ENCODE assay signal across 8 cellular contexts in the genomic region with DNA sequence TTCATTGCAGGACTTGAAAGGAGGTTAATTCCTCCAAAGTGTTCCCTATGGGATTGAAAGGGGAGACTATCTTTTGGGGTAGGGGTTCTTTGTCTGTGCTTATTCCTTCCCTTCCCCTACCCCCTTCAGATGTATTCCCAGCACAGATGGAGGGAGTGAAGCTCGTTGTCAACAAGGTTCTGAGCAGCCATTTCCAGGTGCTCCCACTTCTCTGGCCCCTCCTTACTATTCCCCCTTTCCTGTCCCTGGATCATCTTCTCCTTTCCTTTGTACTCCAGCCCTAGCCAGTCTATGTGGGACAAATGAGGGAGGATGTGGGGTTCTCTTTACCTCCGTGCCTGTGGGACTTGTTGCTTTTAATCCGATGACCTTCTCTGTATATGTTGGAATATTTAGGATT. TPM values are rescaled to one million over a fixed set of nuclear protein-coding genes. Genes with fewer than 3 reads are reported as not detected.
DNase-seq lines count a peak whose midpoint lies in the region; ATAC-seq and TF ChIP-seq lines count a peak whose summit lies in the region.

No MANE protein-coding gene starts in this region.

- peak overlapping the region; percentile 75 for H3K9ac ChIP-seq in mucosa of stomach (ENCODE audit: low read length)

- no peaks in the 10 kb centered on the region for H3K27me3 ChIP-seq in breast epithelium
- no peaks in the 10 kb centered on the region for H3K27me3 ChIP-seq in mucosa of stomach (ENCODE audit: control insufficient read depth, insufficient read depth, low read length)

- peak overlapping the region; percentile 89 for H3K4me3 ChIP-seq in AG09309 (ENCODE audit: control insufficient read depth, low read depth, low read length)
- peak overlapping the region; percentile 98 for H3K4me3 ChIP-seq in Jurkat, Clone E6-1 (ENCODE audit: low read length)
- peak overlapping the region; percentile 62 to 83 (median 67) for H3K4me3 ChIP-seq in breast epithelium
- peak overlapping the region; percentile 93 for H3K4me3 ChIP-seq in mucosa of stomach (ENCODE audit: low read length)
- H3K4me3 ChIP-seq in lower leg skin (ENCODE audit: low read depth, poor library complexity, severe bottlenecking): no peak overlapping the region

- TF ChIP-seq CTCF in AG09309 (IDR thresholded peaks at IDR 0.05; ENCODE audit: control insufficient read depth, insufficient read depth, low read depth, low read length, missing control alignments) (no peak), breast epithelium (IDR thresholded peaks at IDR 0.05) (no peak), lower leg skin (IDR thresholded peaks at IDR 0.05) (no peak)

- no peaks in the 10 kb centered on the region for H3K36me3 ChIP-seq in breast epithelium
- no peaks in the 10 kb centered on the region for H3K36me3 ChIP-seq in mucosa of stomach (ENCODE audit: control insufficient read depth, insufficient read depth, low read length)

- intact Hi-C loops in breast epithelium (cut with DNase I; ENCODE audit: low total_unique reads) (loop anchor here (10.0 kb wide), 1 partner anchor 158 kb away; no protein-coding TSS in a partner anchor), lower leg skin (cut with DNase I; ENCODE audit: low total_unique reads) (loop anchor here (5.0 to 10.0 kb wide), 2 partner anchors 66 to 158 kb away; no protein-coding TSS in a partner anchor)

- H3K9me3 ChIP-seq in breast epithelium (no peaks in the 10 kb centered on the region), mucosa of stomach (ENCODE audit: control insufficient read depth, low read length) (no peaks in the 10 kb centered on the region)

- DNase-seq in AG09309 (ENCODE audit: low read depth) (no peak), breast epithelium (ENCODE audit: low spot score in 2 of 2) (no peak), lower leg skin (ENCODE audit: low spot score in 2 of 2) (no peak)
- DNase-seq in Jurkat, Clone E6-1 (ENCODE audit: low read depth, low spot score): no peak

- TF ChIP-seq POLR2A in breast epithelium (IDR thresholded peaks at IDR 0.05): no peak
- no peak for TF ChIP-seq POLR2A in lower leg skin (IDR thresholded peaks at IDR 0.05)

- peak overlapping the region; percentile 61 to 78 for H3K27ac ChIP-seq in breast epithelium

- ATAC-seq in HG03520 (IDR thresholded peaks at IDR 0.05; ENCODE audit: unreplicated experiment) (no peak), GM21447 (IDR thresholded peaks at IDR 0.05; ENCODE audit: unreplicated experiment) (no peak), HG02981 (IDR thresholded peaks at IDR 0.05; ENCODE audit: unreplicated experiment) (no peak)

- WGBS in lower leg skin, 2 donors: 54 to 59% methylated on average over 3 of the region's 3 CpGs

- peaks cover 0 to 7% of the 10 kb centered on the region in 2 donors for H3K4me1 ChIP-seq in breast epithelium
- H3K4me1 ChIP-seq in mucosa of stomach (ENCODE audit: control insufficient read depth, insufficient read depth, low read length): peaks cover 26% of the 10 kb centered on the region

RNA-seq across cellular contexts. Expression of a gene that starts 0.9 kb away (rescaled TPM):
- 18.8 TPM for polyA plus RNA-seq in Jurkat, Clone E6-1 (2012; ENCODE audit: insufficient read depth, insufficient read length)
- total RNA-seq in breast epithelium (1 to 10 TPM; 6.9 to 9.4 (median 8.2) TPM), lower leg skin (10 to 100 TPM in 1 of 4 donors, 1 to 10 TPM in 3; 3.8 to 11.9 (median 7.7) TPM)

RNA-seq across cellular contexts. Expression of a gene that starts 3.3 kb away (rescaled TPM):
- polyA plus RNA-seq in Jurkat, Clone E6-1 (2012; ENCODE audit: insufficient read depth, insufficient read length): not detected
- total RNA-seq in breast epithelium (not detected), lower leg skin (not detected)

RNA-seq across cellular contexts. Expression of a gene that starts 11.2 kb away (rescaled TPM):
- not detected for polyA plus RNA-seq in Jurkat, Clone E6-1 (2012; ENCODE audit: insufficient read depth, insufficient read length)
- total RNA-seq in breast epithelium: not detected
- total RNA-seq in lower leg skin: 1 to 10 TPM in 1 of 4 donors, not detected in 3; 2.1 TPM

RNA-seq across cellular contexts. Expression of a gene that starts 11.7 kb away (rescaled TPM):
- 3.6 TPM for polyA plus RNA-seq in Jurkat, Clone E6-1 (2012; ENCODE audit: insufficient read depth, insufficient read length)
- total RNA-seq in breast epithelium (100 to 1,000 TPM in 1 of 3 donors, 10 to 100 TPM in 2; 40.3 to 153 (median 70.1) TPM), lower leg skin (10 to 100 TPM in 2 of 4 donors, 1 to 10 TPM in 2; 5.0 to 31.9 (median 17.9) TPM)

RNA-seq across cellular contexts. Expression of a gene that starts 24.6 kb away (rescaled TPM):
- polyA plus RNA-seq in Jurkat, Clone E6-1 (2012; ENCODE audit: insufficient read depth, insufficient read length): 201 TPM
- total RNA-seq in breast epithelium (100 to 1,000 TPM; 102 to 129 (median 116) TPM), lower leg skin (100 to 1,000 TPM in 3 of 4 donors, 10 to 100 TPM in 1; 88.7 to 127 (median 106) TPM)
